9 cellular contexts compared by ENCODE assay signal in the genomic region with DNA sequence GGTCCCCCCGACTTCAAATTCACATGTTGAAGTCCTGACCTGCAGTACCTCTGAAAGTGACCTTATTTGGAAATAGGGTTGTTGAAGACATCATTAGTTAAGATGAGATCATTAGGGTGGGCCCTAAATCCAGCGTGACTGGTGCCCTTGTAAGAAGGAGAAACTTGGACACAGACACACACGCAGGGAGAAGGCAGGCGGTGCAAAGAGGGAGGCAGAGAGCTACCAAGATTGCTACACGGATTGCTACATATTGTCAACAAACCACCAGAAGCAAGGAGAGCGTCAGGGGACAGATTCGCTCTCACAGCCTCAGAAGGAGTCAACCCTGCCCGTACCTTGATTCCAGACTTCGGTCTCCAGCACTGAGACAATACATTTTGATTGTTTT. TPM values are rescaled to one million over a fixed set of nuclear protein-coding genes. Genes with fewer than 3 reads are reported as not detected.
DNase-seq lines count a peak whose midpoint lies in the region; ATAC-seq, FAIRE-seq and TF ChIP-seq lines count a peak whose summit lies in the region.
"Had no signal": no experiment of that assay in that cellular context is flagged by ENCODE, and none has a peak within 500 bp of the region (broad histone marks: within the 10 kb centered on the region; RNA-seq: fewer than 3 reads in every experiment).

No MANE protein-coding gene starts in this region.

- in situ Hi-C loops in K562 (cut with MboI), result no loop called here

- no peak overlapping the region for H2BK15ac ChIP-seq in neuronal stem cell (ENCODE audit: low read length)

- H3K4me3 ChIP-seq in left ventricle myocardium inferior (no peak overlapping the region), right atrium auricular region (no peak overlapping the region), K562 (no peak overlapping the region), neuronal stem cell (ENCODE audit: low read length in 2 of 2) (peak overlapping the region in 1 of 2 donors; percentile 60)
- H3K4me3 ChIP-seq: adrenal gland had no signal

- FAIRE-seq in K562 (lab: Jason Lieb, UNC), result no peak

- no peaks in the 10 kb centered on the region for H3K9me1 ChIP-seq in K562 (ENCODE audit: control insufficient read depth, insufficient read depth, low read length)

- no peaks in the 10 kb centered on the region for H4K20me1 ChIP-seq in K562 (replicated peaks; ENCODE audit: control insufficient read depth, insufficient read depth, low read length)

- no peaks in the 10 kb centered on the region for H3K79me1 ChIP-seq in neuronal stem cell (ENCODE audit: low read depth, low read length)

- H3K4ac ChIP-seq in neuronal stem cell (ENCODE audit: low read length), result no peak overlapping the region

- CTCF ChIA-PET in K562 (lab: Yijun Ruan, JAX; ENCODE audit: low intra/inter-chr PET ratio), result no interaction called here

- no TSS peak for BruUV-seq in K562 (replicated peaks; lab: Mats Ljungman, UMichigan)

- intact Hi-C loops in left ventricle myocardium inferior (cut with micrococcal nuclease) (no loop called here), K562 (cut with micrococcal nuclease) (no loop called here)

- H3K9ac ChIP-seq in K562 (ENCODE audit: insufficient read depth in 1 of 2, low read depth in 2 of 2, low read length in 2 of 2), result peak overlapping the region in 1 of 2 experiments; percentile 13; a peak in 1 of 4 replicates
- H3K9ac ChIP-seq in neuronal stem cell (ENCODE audit: low read depth, low read length, poor library complexity), result no peak overlapping the region

- H3K27ac ChIP-seq in left ventricle myocardium inferior (replicated peaks), result peak overlapping the region; percentile 40
- H3K27ac ChIP-seq in right atrium auricular region, result peak overlapping the region in 1 of 2 donors; percentile 47
- peak overlapping the region; percentile 52; the same call in 1 of the 3 replicates for H3K27ac ChIP-seq in K562 (ENCODE audit: extremely low read depth, low read depth, low read length)
- no peak overlapping the region for H3K27ac ChIP-seq in neuronal stem cell (replicated peaks; ENCODE audit: low read length)
- H3K27ac ChIP-seq in foreskin keratinocyte, result no peak overlapping the region
- H3K27ac ChIP-seq: adrenal gland had no signal

- no peak overlapping the region for H2BK120ac ChIP-seq in neuronal stem cell (ENCODE audit: low read depth, low read length)

- 77% methylated on average over 8 of the region's 9 CpGs for WGBS in K562 (ENCODE audit: insufficient coverage, low coverage, missing lambda C conversion rate)
- no CpG with 5 or more reads among the region's 9 CpGs for WGBS in neuronal stem cell (ENCODE audit: extremely low coverage in 2 of 2, insufficient read length in 2 of 2, insufficient replicate concordance in 1 of 2), 2 donors

- POLR2A ChIA-PET in K562 (lab: Yijun Ruan, JAX), result interaction anchor here (0.8 to 2.3 kb wide), 7 partner anchors 10 to 87 kb away, joined by 3 to 12 read pairs (median 5); no protein-coding TSS in a partner anchor

- H3K4me1 ChIP-seq in left ventricle myocardium inferior (peaks cover 41% of the 10 kb centered on the region), right atrium auricular region (peaks cover 0 to 21% of the 10 kb centered on the region in 2 donors), K562 (replicated peaks in 1 of 2; ENCODE audit: control insufficient read depth in 2 of 2, insufficient read depth in 2 of 2, low read length in 2 of 2) (peaks cover 36 to 37% of the 10 kb centered on the region in 2 experiments), neuronal stem cell (ENCODE audit: control insufficient read depth in 2 of 2, insufficient read depth in 1 of 2, low read depth in 1 of 2, low read length in 2 of 2) (peaks cover 5 to 13% of the 10 kb centered on the region in 2 donors), foreskin keratinocyte (peaks cover 11% of the 10 kb centered on the region)
- H3K4me1 ChIP-seq: adrenal gland had no signal

- no peak overlapping the region for H3K23ac ChIP-seq in neuronal stem cell (ENCODE audit: low read depth, low read length, poor library complexity)

- TF ChIP-seq CTCF in left ventricle myocardium inferior (IDR thresholded peaks at IDR 0.05; ENCODE audit: borderline replicate concordance) (no peak), right atrium auricular region (IDR thresholded peaks at IDR 0.05) (no peak), K562 (IDR thresholded peaks at IDR 0.05 in 2 of 3, conservative IDR thresholded peaks at IDR 0.05 in 1 of 3; ENCODE audit: insufficient read depth in 2 of 3, low read depth in 1 of 3, low read length in 3 of 3) (no peak), foreskin keratinocyte (conservative IDR thresholded peaks at IDR 0.05) (no peak)

- no peak for TF ChIP-seq RAD21 in K562 (CRISPR knock-in tag; conservative IDR thresholded peaks at IDR 0.05 in 1 of 2, IDR thresholded peaks at IDR 0.05 in 1 of 2)

- no peak overlapping the region for H4K8ac ChIP-seq in neuronal stem cell (ENCODE audit: low read depth, low read length)

- peak overlapping the region; percentile 37 for H2AFZ ChIP-seq in K562 (ENCODE audit: low read depth, low read length)
- H2AFZ ChIP-seq in neuronal stem cell (ENCODE audit: low read length), result no peak overlapping the region

- no peak overlapping the region for H2BK5ac ChIP-seq in neuronal stem cell (ENCODE audit: low read length)

- H3K4me2 ChIP-seq in K562 (ENCODE audit: insufficient read depth, low read length), result no peak overlapping the region
- H3K4me2 ChIP-seq in neuronal stem cell (ENCODE audit: insufficient read depth, low read length, poor library complexity, severe bottlenecking), result peak overlapping the region; percentile 2

- no peak overlapping the region for H2BK12ac ChIP-seq in neuronal stem cell (ENCODE audit: low read length)

- ATAC-seq in K562 (no peak), HG02798 (IDR thresholded peaks at IDR 0.05; ENCODE audit: poor library complexity, unreplicated experiment) (no peak), HG02759 (IDR thresholded peaks at IDR 0.05; ENCODE audit: unreplicated experiment) (no peak), foreskin keratinocyte (no peak)

- H3K79me2 ChIP-seq in K562 (ENCODE audit: control insufficient read depth, insufficient read depth, low read length), result no peaks in the 10 kb centered on the region

- no peak overlapping the region for H2AK5ac ChIP-seq in neuronal stem cell (ENCODE audit: low read depth, low read length)

- DNase-seq in left ventricle myocardium inferior (no peak), right atrium auricular region (ENCODE audit: low spot score) (no peak), K562 (ENCODE audit: extremely low read depth in 1 of 4, low spot score in 3 of 4) (no peak), neuronal stem cell (ENCODE audit: low spot score) (no peak), NCI-H1694 (lab: John Stamatoyannopoulos, UW) (no peak), foreskin keratinocyte (no peak)

- H3K27me3 ChIP-seq in left ventricle myocardium inferior (ENCODE audit: low read depth), result no peaks in the 10 kb centered on the region
- H3K27me3 ChIP-seq in right atrium auricular region, result no peaks in the 10 kb centered on the region
- H3K27me3 ChIP-seq in K562 (ENCODE audit: control insufficient read depth in 2 of 2, insufficient read depth in 2 of 2, low read length in 2 of 2), result no peaks in the 10 kb centered on the region
- no peaks in the 10 kb centered on the region for H3K27me3 ChIP-seq in neuronal stem cell (ENCODE audit: control insufficient read depth in 3 of 3, insufficient read depth in 3 of 3, low read depth in 1 of 3, low read length in 3 of 3)
- H3K27me3 ChIP-seq in foreskin keratinocyte, result no peaks in the 10 kb centered on the region
- H3K27me3 ChIP-seq: adrenal gland had no signal

- TF ChIP-seq EP300 in K562 (IDR thresholded peaks at IDR 0.05; ENCODE audit: low read length), result no peak

- H3K18ac ChIP-seq in neuronal stem cell (ENCODE audit: low read length), result no peak overlapping the region

- no peaks in the 10 kb centered on the region for H3K36me3 ChIP-seq in left ventricle myocardium inferior
- no peaks in the 10 kb centered on the region for H3K36me3 ChIP-seq in right atrium auricular region
- no peaks in the 10 kb centered on the region for H3K36me3 ChIP-seq in K562 (ENCODE audit: control insufficient read depth, insufficient read depth, low read length)
- H3K36me3 ChIP-seq in neuronal stem cell (replicated peaks in 1 of 2; ENCODE audit: control insufficient read depth in 2 of 2, insufficient read depth in 2 of 2, low read length in 2 of 2), result no peaks in the 10 kb centered on the region
- H3K36me3 ChIP-seq: adrenal gland had no signal

- H4K91ac ChIP-seq in neuronal stem cell (ENCODE audit: low read depth, low read length, poor library complexity), result no peak overlapping the region

- no peak overlapping the region for H3K14ac ChIP-seq in neuronal stem cell (ENCODE audit: low read length)

- no peak for TF ChIP-seq POLR2A in K562 (conservative IDR thresholded peaks at IDR 0.05)

- H3K9me3 ChIP-seq in left ventricle myocardium inferior (replicated peaks) (no peaks in the 10 kb centered on the region), right atrium auricular region (no peaks in the 10 kb centered on the region), K562 (replicated peaks; ENCODE audit: control insufficient read depth, insufficient read depth, low read depth, low read length) (no peaks in the 10 kb centered on the region), neuronal stem cell (replicated peaks in 1 of 2; ENCODE audit: control insufficient read depth in 2 of 2, insufficient read depth in 1 of 2, low read depth in 1 of 2, low read length in 2 of 2) (peaks cover 0 to 2% of the 10 kb centered on the region in 2 donors)
- H3K9me3 ChIP-seq: adrenal gland had no signal

RNA-seq across cellular contexts. Expression of a gene that starts 6.8 kb away (rescaled TPM):
- total RNA-seq in left ventricle myocardium inferior (144 TPM), right atrium auricular region (100 to 1,000 TPM in 1 of 2 donors, 10 to 100 TPM in 1; 100.0 to 163 TPM), K562 (2014; rRNA removed) (25.2 and 35.8 TPM in 2 replicates), K562 (2014; rRNA removed; fragmentation: Illumina TruSeq; extraction: Trizol) (18.1 and 22.9 TPM in 2 replicates), K562 (2015; rRNA removed; fragmentation: Illumina TruSeq; extraction: Trizol) (13.8 and 16.2 TPM in 2 replicates), K562 (2021) (63.5 and 74.3 TPM in 2 replicates), foreskin keratinocyte (38.6 and 42.2 TPM in 2 replicates)
- total RNA-seq in K562 (2011; cell fraction: chromatin; rRNA removed; ENCODE audit: low replicate concordance), result 86.2 and 163 TPM in 2 replicates
- total RNA-seq in K562 (2011; cell fraction: nucleolus; rRNA removed), result 82.5 and 95.5 TPM in 2 replicates
- total RNA-seq in K562 (2011; cell fraction: nucleoplasm; rRNA removed), result 79.1 and 87.2 TPM in 2 replicates
- polyA plus RNA-seq in K562 (2011; rRNA removed) (20.0 and 81.3 TPM in 2 replicates), K562 (2014; fragmentation: Illumina TruSeq; extraction: Trizol) (68.6 and 96.0 TPM in 2 replicates), K562 (2014; fragmentation: Nextera tagmentation; extraction: Ambion mirVana) (1 to 10 TPM; 2.2 to 3.7 TPM), K562 (2014; rRNA removed) (30.9 and 33.1 TPM in 2 replicates), foreskin keratinocyte (73.9 and 74.2 TPM in 2 replicates)
- polyA plus RNA-seq in K562 (2011; cell fraction: cytosol; rRNA removed), result 25.6 and 40.9 TPM in 2 replicates
- polyA plus RNA-seq in K562 (2011; cell fraction: nucleus; rRNA removed), result 60.4 and 70.3 TPM in 2 replicates
- polyA plus RNA-seq in K562 (2012), result 83.9 and 158 TPM in 2 replicates
- polyA minus RNA-seq in K562 (2011; rRNA and poly(A)+ RNA removed), result 25.4 and 47.1 TPM in 2 replicates
- polyA minus RNA-seq in K562 (2011; cell fraction: cytosol; rRNA and poly(A)+ RNA removed), result 45.1 and 49.2 TPM in 2 replicates
- 30.4 and 43.1 TPM in 2 replicates for polyA minus RNA-seq in K562 (2011; cell fraction: nucleus; rRNA and poly(A)+ RNA removed)
- 80.4 TPM for polyA plus RNA-seq in neuronal stem cell (2013, experiment 1 of 2)
- 79.8 TPM for polyA plus RNA-seq in neuronal stem cell (2013, experiment 2 of 2)

RNA-seq across cellular contexts. Expression of a gene that starts 16.5 kb away (rescaled TPM):
- total RNA-seq in left ventricle myocardium inferior (27.5 TPM), right atrium auricular region (10 to 100 TPM; 16.8 to 24.8 TPM), K562 (2014; rRNA removed) (4.0 and 4.6 TPM in 2 replicates), K562 (2014; rRNA removed; fragmentation: Illumina TruSeq; extraction: Trizol) (1.0 and 1.1 TPM in 2 replicates), K562 (2015; rRNA removed; fragmentation: Illumina TruSeq; extraction: Trizol) (3.9 and 4.3 TPM in 2 replicates), K562 (2021) (5.8 and 6.1 TPM in 2 replicates), foreskin keratinocyte (41.4 and 55.6 TPM in 2 replicates)
- total RNA-seq in K562 (2011; cell fraction: chromatin; rRNA removed; ENCODE audit: low replicate concordance), result 3.4 and 21.0 TPM in 2 replicates
- 13.6 and 18.0 TPM in 2 replicates for total RNA-seq in K562 (2011; cell fraction: nucleolus; rRNA removed)
- 5.5 and 10.1 TPM in 2 replicates for total RNA-seq in K562 (2011; cell fraction: nucleoplasm; rRNA removed)
- polyA plus RNA-seq in K562 (2011; rRNA removed) (3.2 and 5.6 TPM in 2 replicates), K562 (2014; fragmentation: Illumina TruSeq; extraction: Trizol) (1.9 and 3.4 TPM in 2 replicates), K562 (2014; fragmentation: Nextera tagmentation; extraction: Ambion mirVana) (under 1 TPM; 0.56 to 0.63 TPM), K562 (2014; rRNA removed) (3.7 and 5.5 TPM in 2 replicates), foreskin keratinocyte (49.7 and 50.2 TPM in 2 replicates)
- polyA plus RNA-seq in K562 (2011; cell fraction: cytosol; rRNA removed), result 5.1 and 9.1 TPM in 2 replicates
- 15.5 and 18.6 TPM in 2 replicates for polyA plus RNA-seq in K562 (2011; cell fraction: nucleus; rRNA removed)
- polyA plus RNA-seq in K562 (2012), result 4.2 and 6.8 TPM in 2 replicates
- 1.9 and 2.6 TPM in 2 replicates for polyA minus RNA-seq in K562 (2011; rRNA and poly(A)+ RNA removed)
- polyA minus RNA-seq in K562 (2011; cell fraction: cytosol; rRNA and poly(A)+ RNA removed), result 4.6 and 5.6 TPM in 2 replicates
- polyA minus RNA-seq in K562 (2011; cell fraction: nucleus; rRNA and poly(A)+ RNA removed), result 8.6 and 9.2 TPM in 2 replicates
- 1.2 TPM for polyA plus RNA-seq in neuronal stem cell (2013, experiment 1 of 2)
- 0.68 TPM for polyA plus RNA-seq in neuronal stem cell (2013, experiment 2 of 2)

RNA-seq across cellular contexts. Expression of a gene that starts 17.7 kb away (rescaled TPM):
- 13.3 TPM for total RNA-seq in left ventricle myocardium inferior
- 10 to 100 TPM; 11.1 to 25.9 TPM for total RNA-seq in right atrium auricular region
- total RNA-seq in K562 (2011; cell fraction: chromatin; rRNA removed; ENCODE audit: low replicate concordance), result 235 and 813 TPM in 2 replicates
- total RNA-seq in K562 (2011; cell fraction: nucleolus; rRNA removed), result 592 and 605 TPM in 2 replicates
- total RNA-seq in K562 (2011; cell fraction: nucleoplasm; rRNA removed), result 287 and 294 TPM in 2 replicates
- total RNA-seq in K562 (2014; rRNA removed), result 150 and 207 TPM in 2 replicates
- 22.9 and 31.6 TPM in 2 replicates for total RNA-seq in K562 (2014; rRNA removed; fragmentation: Illumina TruSeq; extraction: Trizol)
- total RNA-seq in K562 (2015; rRNA removed; fragmentation: Illumina TruSeq; extraction: Trizol), result 74.2 and 74.8 TPM in 2 replicates
- 222 and 244 TPM in 2 replicates for total RNA-seq in K562 (2021)
- polyA plus RNA-seq in K562 (2011; rRNA removed), result 69.2 and 129 TPM in 2 replicates
- 51.7 and 114 TPM in 2 replicates for polyA plus RNA-seq in K562 (2011; cell fraction: cytosol; rRNA removed)
- 454 and 648 TPM in 2 replicates for polyA plus RNA-seq in K562 (2011; cell fraction: nucleus; rRNA removed)
- polyA plus RNA-seq in K562 (2012), result 163 and 235 TPM in 2 replicates
- 66.9 and 108 TPM in 2 replicates for polyA plus RNA-seq in K562 (2014; fragmentation: Illumina TruSeq; extraction: Trizol)
- polyA plus RNA-seq in K562 (2014; fragmentation: Nextera tagmentation; extraction: Ambion mirVana), result 1 to 10 TPM in 1 of 2 experiments, under 1 TPM in 1; 0.86 to 1.9 TPM
- 147 and 160 TPM in 2 replicates for polyA plus RNA-seq in K562 (2014; rRNA removed)
- polyA minus RNA-seq in K562 (2011; rRNA and poly(A)+ RNA removed), result 34.9 and 44.0 TPM in 2 replicates
- 92.5 and 106 TPM in 2 replicates for polyA minus RNA-seq in K562 (2011; cell fraction: cytosol; rRNA and poly(A)+ RNA removed)
- 163 and 184 TPM in 2 replicates for polyA minus RNA-seq in K562 (2011; cell fraction: nucleus; rRNA and poly(A)+ RNA removed)
- 1.4 TPM for polyA plus RNA-seq in neuronal stem cell (2013, experiment 1 of 2)
- polyA plus RNA-seq in neuronal stem cell (2013, experiment 2 of 2), result 0.90 TPM
- total RNA-seq in foreskin keratinocyte, result 0.53 and 1.0 TPM in 2 replicates
- polyA plus RNA-seq in foreskin keratinocyte, result 0.80 and 0.82 TPM in 2 replicates

RNA-seq across cellular contexts. Expression of a gene that starts 34.8 kb away (rescaled TPM):
- total RNA-seq in left ventricle myocardium inferior (10.2 TPM), right atrium auricular region (1 to 10 TPM; 7.0 to 9.8 TPM), K562 (2014; rRNA removed) (34.3 and 47.5 TPM in 2 replicates), K562 (2014; rRNA removed; fragmentation: Illumina TruSeq; extraction: Trizol) (16.2 and 20.0 TPM in 2 replicates), K562 (2015; rRNA removed; fragmentation: Illumina TruSeq; extraction: Trizol) (26.6 and 28.2 TPM in 2 replicates), K562 (2021) (45.5 and 45.7 TPM in 2 replicates), foreskin keratinocyte (17.6 and 20.9 TPM in 2 replicates)
- total RNA-seq in K562 (2011; cell fraction: chromatin; rRNA removed; ENCODE audit: low replicate concordance), result 19.3 and 28.3 TPM in 2 replicates
- total RNA-seq in K562 (2011; cell fraction: nucleolus; rRNA removed), result 19.3 and 26.6 TPM in 2 replicates
- 25.9 and 39.3 TPM in 2 replicates for total RNA-seq in K562 (2011; cell fraction: nucleoplasm; rRNA removed)
- polyA plus RNA-seq in K562 (2011; rRNA removed) (19.5 and 22.1 TPM in 2 replicates), K562 (2014; fragmentation: Illumina TruSeq; extraction: Trizol) (22.9 and 26.1 TPM in 2 replicates), K562 (2014; fragmentation: Nextera tagmentation; extraction: Ambion mirVana) (1 to 10 TPM; 2.8 to 5.8 TPM), K562 (2014; rRNA removed) (33.7 and 34.1 TPM in 2 replicates), foreskin keratinocyte (12.4 and 12.8 TPM in 2 replicates)
- polyA plus RNA-seq in K562 (2011; cell fraction: cytosol; rRNA removed), result 25.9 and 37.2 TPM in 2 replicates
- 20.7 and 27.8 TPM in 2 replicates for polyA plus RNA-seq in K562 (2011; cell fraction: nucleus; rRNA removed)
- 26.3 and 33.8 TPM in 2 replicates for polyA plus RNA-seq in K562 (2012)
- polyA minus RNA-seq in K562 (2011; rRNA and poly(A)+ RNA removed), result 6.3 and 7.0 TPM in 2 replicates
- polyA minus RNA-seq in K562 (2011; cell fraction: cytosol; rRNA and poly(A)+ RNA removed), result 14.6 and 24.0 TPM in 2 replicates
- polyA minus RNA-seq in K562 (2011; cell fraction: nucleus; rRNA and poly(A)+ RNA removed), result 6.7 and 8.7 TPM in 2 replicates
- polyA plus RNA-seq in neuronal stem cell (2013, experiment 1 of 2), result 15.8 TPM
- polyA plus RNA-seq in neuronal stem cell (2013, experiment 2 of 2), result 14.6 TPM

RNA-seq across cellular contexts. Expression of a gene that starts 42.8 kb away (rescaled TPM):
- total RNA-seq in left ventricle myocardium inferior, result 104 TPM
- 10 to 100 TPM; 27.2 to 36.4 TPM for total RNA-seq in right atrium auricular region
- total RNA-seq in K562 (2011; cell fraction: chromatin; rRNA removed; ENCODE audit: low replicate concordance), result 88.0 and 309 TPM in 2 replicates
- 283 and 294 TPM in 2 replicates for total RNA-seq in K562 (2011; cell fraction: nucleolus; rRNA removed)
- 137 and 171 TPM in 2 replicates for total RNA-seq in K562 (2011; cell fraction: nucleoplasm; rRNA removed)
- 48.5 and 75.0 TPM in 2 replicates for total RNA-seq in K562 (2014; rRNA removed)
- total RNA-seq in K562 (2014; rRNA removed; fragmentation: Illumina TruSeq; extraction: Trizol), result 27.8 and 35.4 TPM in 2 replicates
- total RNA-seq in K562 (2015; rRNA removed; fragmentation: Illumina TruSeq; extraction: Trizol), result 72.6 and 73.6 TPM in 2 replicates
- total RNA-seq in K562 (2021), result 154 and 155 TPM in 2 replicates
- 43.6 and 104 TPM in 2 replicates for polyA plus RNA-seq in K562 (2011; rRNA removed)
- 59.5 and 89.1 TPM in 2 replicates for polyA plus RNA-seq in K562 (2011; cell fraction: cytosol; rRNA removed)
- 334 and 446 TPM in 2 replicates for polyA plus RNA-seq in K562 (2011; cell fraction: nucleus; rRNA removed)
- 66.7 and 93.4 TPM in 2 replicates for polyA plus RNA-seq in K562 (2012)
- 63.6 and 69.3 TPM in 2 replicates for polyA plus RNA-seq in K562 (2014; fragmentation: Illumina TruSeq; extraction: Trizol)
- polyA plus RNA-seq in K562 (2014; fragmentation: Nextera tagmentation; extraction: Ambion mirVana), result 10 to 100 TPM in 1 of 2 experiments, 1 to 10 TPM in 1; 4.5 to 13.6 TPM
- polyA plus RNA-seq in K562 (2014; rRNA removed), result 74.0 and 77.0 TPM in 2 replicates
- 14.0 and 20.7 TPM in 2 replicates for polyA minus RNA-seq in K562 (2011; rRNA and poly(A)+ RNA removed)
- 44.3 and 58.0 TPM in 2 replicates for polyA minus RNA-seq in K562 (2011; cell fraction: cytosol; rRNA and poly(A)+ RNA removed)
- 68.3 and 81.8 TPM in 2 replicates for polyA minus RNA-seq in K562 (2011; cell fraction: nucleus; rRNA and poly(A)+ RNA removed)
- polyA plus RNA-seq in neuronal stem cell (2013, experiment 1 of 2), result 48.0 TPM
- 48.3 TPM for polyA plus RNA-seq in neuronal stem cell (2013, experiment 2 of 2)
- 78.1 and 82.0 TPM in 2 replicates for total RNA-seq in foreskin keratinocyte
- 77.8 and 81.8 TPM in 2 replicates for polyA plus RNA-seq in foreskin keratinocyte

Comparison
In these comparisons a context has a peak if more than half of its experiments do, and no peak if none do; other contexts are left out.
1. H3K27ac ChIP-seq: peak in left ventricle myocardium inferior (single experiment) and K562 (single experiment); none in neuronal stem cell (single experiment) and foreskin keratinocyte (single experiment).